1 cellular context compared by ENCODE assay signal in genomic region chr3:63128380-63128779, GRCh38.
TF ChIP-seq lines count a peak whose summit lies in the region.

No MANE protein-coding gene starts in this region.

TF ChIP-seq in GM23338, 12 proteins besides CTCF, POLR2A, EP300 and RAD21 (continued from another document):
- peak; percentile 52; the same call in 1 of the 2 replicates for TF ChIP-seq ZNF462 (CRISPR knock-in tag; IDR thresholded peaks at IDR 0.05)
